ENCODE assay signal across 14 cellular contexts in genomic region chr18:75139226-75139911, GRCh38.
"Had no signal": no experiment of that assay in that cellular context is flagged by ENCODE, and none has a peak within 500 bp of the region (broad histone marks: within the 10 kb centered on the region; RNA-seq: fewer than 3 reads in every experiment).

No MANE protein-coding gene starts in this region.

- DNase-seq: activated CD4-positive, alpha-beta memory T cell treated with anti-CD3 and anti-CD28 coated beads, Interleukin-2, amount 10 ng/mL, durations not matched to agents 7 days and 5 days; activated CD4-positive, alpha-beta T cell treated with anti-CD3 and anti-CD28 coated beads for 4 hours; activated naive CD4-positive, alpha-beta T cell; activated naive CD8-positive, alpha-beta T cell treated with anti-CD3 and anti-CD28 coated beads, Interleukin-2, amount 10 ng/mL, durations not matched to agents 7 days and 5 days; brain microvascular endothelial cell; dermis blood vessel endothelial cell; effector memory CD8-positive, alpha-beta T cell; heart right ventricle; left cardiac atrium; ovary; stimulated activated naive B cell treated with anti-CD40 and anti-IgM and Interleukin-4, amounts not matched to agents 10 μg/mL and 1 μg/mL and 100 μg/mL, for 72 hours had no signal

- H3K4me1 ChIP-seq: gastroesophageal sphincter, heart right ventricle had no signal

- H3K9me3 ChIP-seq: ovary had no signal

- H3K27ac ChIP-seq: brain microvascular endothelial cell, gastroesophageal sphincter, heart right ventricle, ovary, VCaP had no signal

- H3K27me3 ChIP-seq: brain microvascular endothelial cell, gastroesophageal sphincter, ovary had no signal

- ATAC-seq: effector memory CD8-positive, alpha-beta T cell; gastroesophageal sphincter; heart right ventricle; left cardiac atrium; SK-N-SH treated with all-trans-retinoic acid at 6 μM for 48 hours; stimulated activated naive B cell treated with anti-CD40 and anti-IgM and Interleukin-4, amounts not matched to agents 10 μg/mL and 1 μg/mL and 100 μg/mL, for 72 hours had no signal

- H3K4me3 ChIP-seq: gastroesophageal sphincter, heart right ventricle, ovary had no signal

- H3K36me3 ChIP-seq: brain microvascular endothelial cell, gastroesophageal sphincter, heart right ventricle, ovary had no signal
